Comparison of ENCODE assay signal across 8 cellular contexts in genomic region chr13:31499274-31499673, GRCh38.
"Had no signal": no experiment of that assay in that cellular context is flagged by ENCODE, and none has a peak within 500 bp of the region (broad histone marks: within the 10 kb centered on the region; RNA-seq: fewer than 3 reads in every experiment).

No MANE protein-coding gene starts in this region.

- ATAC-seq: GM12878 had no signal

- H3K4me3 ChIP-seq: GM12878 had no signal

- FAIRE-seq: G401.6, GM12878, GM12891, GM12892, GM18507, GM19239 had no signal

- DNase-seq: GDM1, GF-D8 had no signal
